ENCODE assay signal across 26 cellular contexts in genomic region chr10:20956843-20957242, GRCh38. TPM values are rescaled to one million over a fixed set of nuclear protein-coding genes. Genes with fewer than 3 reads are reported as not detected.
A peak's percentile ranks its signal among the peaks of the same experiment; 100 is the strongest.
DNase-seq lines count a peak whose midpoint lies in the region; ATAC-seq and TF ChIP-seq lines count a peak whose summit lies in the region.
"Had no signal": no experiment of that assay in that cellular context is flagged by ENCODE, and none has a peak within 500 bp of the region (broad histone marks: within the 10 kb centered on the region; RNA-seq: fewer than 3 reads in every experiment).

No MANE protein-coding gene starts in this region.

- H3K9me3 ChIP-seq in BE2C: no peaks in the 10 kb centered on the region
- no peaks in the 10 kb centered on the region for H3K9me3 ChIP-seq in HEK293 (ENCODE audit: control insufficient read depth, insufficient read depth, low read depth, low read length)
- no peaks in the 10 kb centered on the region for H3K9me3 ChIP-seq in SK-N-MC (ENCODE audit: low read depth, low read length)
- H3K9me3 ChIP-seq in naive thymus-derived CD4-positive, alpha-beta T cell (ENCODE audit: control insufficient read depth in 2 of 3, low read length in 3 of 3): no peaks in the 10 kb centered on the region
- H3K9me3 ChIP-seq: body of pancreas, Caco-2 had no signal

- H3K4me1 Mint-ChIP-seq in naive thymus-derived CD4-positive, alpha-beta T cell: no peaks in the 10 kb centered on the region
- H3K4me1 Mint-ChIP-seq: activated B cell treated with CpG ODN at 0.5 μM for 24 hours; activated CD8-positive, alpha-beta memory T cell treated with anti-CD3 and anti-CD28 coated beads, Interleukin-2, amount 10 ng/mL, durations not matched to agents 7 days and 5 days had no signal

- peaks cover 0 to 14% (median 4%) of the 10 kb centered on the region in 5 donors for H3K27me3 Mint-ChIP-seq in naive thymus-derived CD4-positive, alpha-beta T cell
- H3K27me3 Mint-ChIP-seq: activated CD8-positive, alpha-beta memory T cell treated with anti-CD3 and anti-CD28 coated beads, Interleukin-2, amount 10 ng/mL, durations not matched to agents 7 days and 5 days; effector memory CD8-positive, alpha-beta T cell; progenitor cell of endocrine pancreas had no signal

- CTCF ChIA-PET in HEK293 (lab: Yijun Ruan, JAX): interaction anchor here (0.8 kb wide), 1 partner anchor 249 kb away, joined by 3 read pairs; no protein-coding TSS in a partner anchor
- CTCF ChIA-PET in naive thymus-derived CD4-positive, alpha-beta T cell (lab: Charles Lee): no interaction called here

- no peaks in the 10 kb centered on the region for H3K36me3 ChIP-seq in BE2C
- H3K36me3 ChIP-seq in HEK293 (ENCODE audit: control insufficient read depth in 2 of 2, insufficient read depth in 1 of 2, low read length in 2 of 2): no peaks in the 10 kb centered on the region; a peak in 1 of 3 replicates
- H3K36me3 ChIP-seq in SK-N-MC (ENCODE audit: insufficient read depth, low read length): no peaks in the 10 kb centered on the region
- H3K36me3 ChIP-seq in naive thymus-derived CD4-positive, alpha-beta T cell (ENCODE audit: control insufficient read depth in 2 of 3, insufficient read depth in 3 of 3, low read length in 3 of 3): no peaks in the 10 kb centered on the region

- DNase-seq in BE2C (peak; percentile 22), SK-N-MC (ENCODE audit: low read depth, low spot score) (no peak), GM19238 (ENCODE audit: insufficient read length, low spot score) (no peak)
- no peak for DNase-seq in naive thymus-derived CD4-positive, alpha-beta T cell
- DNase-seq: activated B cell treated with CpG ODN at 0.5 μM for 24 hours; activated CD8-positive, alpha-beta memory T cell treated with anti-CD3 and anti-CD28 coated beads, Interleukin-2, amount 10 ng/mL, durations not matched to agents 7 days and 5 days; activated naive CD4-positive, alpha-beta T cell treated with Interleukin-2 at 50 U/mL for 16 hours; activated T-cell treated with anti-CD3 and anti-CD28 coated beads, Interleukin-2, amount 50 U/mL, for 72 hours; body of pancreas; Caco-2; DMS79; effector memory CD8-positive, alpha-beta T cell; hippocampal formation; KG1; left colon; mesenchymal stem cell; MV-4-11; NCI-H187 treated with DMSO at 0.1 percent for 48 hours; NCI-H526 treated with DMSO at 0.1 percent for 48 hours; stimulated activated naive CD4-positive, alpha-beta T cell treated with Interleukin-2 at 50 U/mL for 16 hours had no signal

- no peak overlapping the region for H3K27ac Mint-ChIP-seq in naive thymus-derived CD4-positive, alpha-beta T cell
- H3K27ac Mint-ChIP-seq: activated B cell treated with CpG ODN at 0.5 μM for 24 hours; activated CD8-positive, alpha-beta memory T cell treated with anti-CD3 and anti-CD28 coated beads, Interleukin-2, amount 10 ng/mL, durations not matched to agents 7 days and 5 days; activated T-cell treated with anti-CD3 and anti-CD28 coated beads, Interleukin-2, amount 50 U/mL, for 72 hours; effector memory CD8-positive, alpha-beta T cell; progenitor cell of endocrine pancreas had no signal

- no peaks in the 10 kb centered on the region for H3K36me3 Mint-ChIP-seq in naive thymus-derived CD4-positive, alpha-beta T cell
- H3K36me3 Mint-ChIP-seq: activated CD8-positive, alpha-beta memory T cell treated with anti-CD3 and anti-CD28 coated beads, Interleukin-2, amount 10 ng/mL, durations not matched to agents 7 days and 5 days had no signal

- H3K4me1 ChIP-seq in BE2C: peaks cover 34% of the 10 kb centered on the region
- H3K4me1 ChIP-seq in HEK293 (ENCODE audit: control insufficient read depth, insufficient read depth, low read length): peaks cover 22% of the 10 kb centered on the region
- no peaks in the 10 kb centered on the region for H3K4me1 ChIP-seq in naive thymus-derived CD4-positive, alpha-beta T cell (ENCODE audit: control insufficient read depth in 2 of 2, insufficient read depth in 2 of 2, low read length in 2 of 2)
- H3K4me1 ChIP-seq: body of pancreas, Caco-2 had no signal

- POLR2A ChIA-PET in HEK293 (lab: Yijun Ruan, JAX): no interaction called here
- POLR2A ChIA-PET in naive thymus-derived CD4-positive, alpha-beta T cell (lab: Charles Lee): no interaction called here

- H3K9me3 Mint-ChIP-seq in naive thymus-derived CD4-positive, alpha-beta T cell: no peaks in the 10 kb centered on the region
- H3K9me3 Mint-ChIP-seq: activated B cell treated with CpG ODN at 0.5 μM for 24 hours; activated T-cell treated with anti-CD3 and anti-CD28 coated beads, Interleukin-2, amount 50 U/mL, for 72 hours; effector memory CD8-positive, alpha-beta T cell had no signal

- no peak for TF ChIP-seq CTCF in BE2C (IDR thresholded peaks at IDR 0.05; ENCODE audit: low read depth, low read length)
- no peak for TF ChIP-seq CTCF in HEK293 (tag by site-specific recombination; IDR thresholded peaks at IDR 0.05)

- H3K27me3 ChIP-seq in BE2C: no peaks in the 10 kb centered on the region
- H3K27me3 ChIP-seq in naive thymus-derived CD4-positive, alpha-beta T cell (ENCODE audit: control insufficient read depth in 2 of 2, insufficient read depth in 2 of 2, low read length in 2 of 2): no peaks in the 10 kb centered on the region
- H3K27me3 ChIP-seq: body of pancreas had no signal

- no peak overlapping the region for H3K9ac ChIP-seq in SK-N-MC (ENCODE audit: insufficient read length)

- H3K4me3 Mint-ChIP-seq in naive thymus-derived CD4-positive, alpha-beta T cell: no peak overlapping the region
- H3K4me3 Mint-ChIP-seq: activated B cell treated with CpG ODN at 0.5 μM for 24 hours; activated CD8-positive, alpha-beta memory T cell treated with anti-CD3 and anti-CD28 coated beads, Interleukin-2, amount 10 ng/mL, durations not matched to agents 7 days and 5 days; activated T-cell treated with anti-CD3 and anti-CD28 coated beads, Interleukin-2, amount 50 U/mL, for 72 hours; effector memory CD8-positive, alpha-beta T cell had no signal

- H3K4me3 ChIP-seq in BE2C (ENCODE audit: low read depth, low read length) (no peak overlapping the region), HEK293 (ENCODE audit: low read depth, low read length) (no peak overlapping the region), SK-N-MC (no peak overlapping the region; the same call in 1 of the 2 replicates)
- H3K4me3 ChIP-seq in naive thymus-derived CD4-positive, alpha-beta T cell (ENCODE audit: low read length): no peak overlapping the region
- H3K4me3 ChIP-seq: body of pancreas had no signal

- intact Hi-C loops in naive thymus-derived CD4-positive, alpha-beta T cell (cut with micrococcal nuclease): no loop called here

- no peak overlapping the region for H3K27ac ChIP-seq in HEK293 (ENCODE audit: extremely low read depth, low read depth, low read length)
- peak overlapping the region; percentile 25; the same call in 1 of the 2 replicates for H3K27ac ChIP-seq in SK-N-MC
- no peak overlapping the region for H3K27ac ChIP-seq in naive thymus-derived CD4-positive, alpha-beta T cell (ENCODE audit: low read depth, low read length)
- H3K27ac ChIP-seq: body of pancreas had no signal

- ATAC-seq in esophagus mucosa (peak; percentile 66), HG03342 (IDR thresholded peaks at IDR 0.05; ENCODE audit: unreplicated experiment) (no peak), HG03139 (IDR thresholded peaks at IDR 0.05; ENCODE audit: unreplicated experiment) (no peak)
- no peak for ATAC-seq in naive thymus-derived CD4-positive, alpha-beta T cell
- ATAC-seq: activated CD8-positive, alpha-beta memory T cell treated with anti-CD3 and anti-CD28 coated beads, Interleukin-2, amount 10 ng/mL, durations not matched to agents 7 days and 5 days; activated T-cell treated with anti-CD3 and anti-CD28 coated beads, Interleukin-2, amount 50 U/mL, for 72 hours; body of pancreas; effector memory CD8-positive, alpha-beta T cell; HCT116; left colon had no signal

TF ChIP-seq in HEK293, 187 proteins besides CTCF, POLR2A, EP300 and RAD21:
- 0 out of 2 replicates have a peak, but pooled peaks have one; percentile 17 for TF ChIP-seq SP7 (tag by site-specific recombination; IDR thresholded peaks at IDR 0.05)
- no peak for TF ChIP-seq ZNF10 (tag by site-specific recombination; IDR thresholded peaks at IDR 0.05)
- TF ChIP-seq ZNF114 (tag by site-specific recombination; IDR thresholded peaks at IDR 0.05): no peak
- TF ChIP-seq ZNF843 (tag by site-specific recombination; IDR thresholded peaks at IDR 0.05): no peak
- no peak for TF ChIP-seq ZFP3 (tag by site-specific recombination; IDR thresholded peaks at IDR 0.05; ENCODE audit: low read depth)
- TF ChIP-seq ZBTB44 (tag by site-specific recombination; IDR thresholded peaks at IDR 0.05): peak; percentile 58; the same call in 1 of the 2 replicates
- no peak for TF ChIP-seq ZBTB8A (tag by site-specific recombination; IDR thresholded peaks at IDR 0.05)

RNA-seq across cellular contexts. Expression of gene NEBL, which starts 59.7 kb away (rescaled TPM):
- 2.8 TPM for polyA plus RNA-seq in BE2C (2012; ENCODE audit: insufficient read depth, insufficient read length, low read depth)
- total RNA-seq in esophagus mucosa: 30.1 TPM
- 1 to 10 TPM in 1 of 5 experiments, under 1 TPM in 3, not detected in 1; 0.05 to 1.4 (median 0.16) TPM for total RNA-seq in naive thymus-derived CD4-positive, alpha-beta T cell
- under 1 TPM in 1 of 2 donors, not detected in 1; 0.06 TPM for polyA plus RNA-seq in naive thymus-derived CD4-positive, alpha-beta T cell
- total RNA-seq: activated B cell treated with CpG ODN at 0.5 μM for 24 hours had no signal

Comparison
In these comparisons a context has a peak if more than half of its experiments do, and no peak if none do; other contexts are left out.
1. RNA of gene NEBL, which starts 59.7 kb away (total RNA-seq): 30.1 TPM in esophagus mucosa (single experiment); 0.05 to 1.4 TPM in naive thymus-derived CD4-positive, alpha-beta T cell; every median in the first group is over 10 times any median in the second.